Comparison of ENCODE assay signal across 1 cellular context in the genomic region with DNA sequence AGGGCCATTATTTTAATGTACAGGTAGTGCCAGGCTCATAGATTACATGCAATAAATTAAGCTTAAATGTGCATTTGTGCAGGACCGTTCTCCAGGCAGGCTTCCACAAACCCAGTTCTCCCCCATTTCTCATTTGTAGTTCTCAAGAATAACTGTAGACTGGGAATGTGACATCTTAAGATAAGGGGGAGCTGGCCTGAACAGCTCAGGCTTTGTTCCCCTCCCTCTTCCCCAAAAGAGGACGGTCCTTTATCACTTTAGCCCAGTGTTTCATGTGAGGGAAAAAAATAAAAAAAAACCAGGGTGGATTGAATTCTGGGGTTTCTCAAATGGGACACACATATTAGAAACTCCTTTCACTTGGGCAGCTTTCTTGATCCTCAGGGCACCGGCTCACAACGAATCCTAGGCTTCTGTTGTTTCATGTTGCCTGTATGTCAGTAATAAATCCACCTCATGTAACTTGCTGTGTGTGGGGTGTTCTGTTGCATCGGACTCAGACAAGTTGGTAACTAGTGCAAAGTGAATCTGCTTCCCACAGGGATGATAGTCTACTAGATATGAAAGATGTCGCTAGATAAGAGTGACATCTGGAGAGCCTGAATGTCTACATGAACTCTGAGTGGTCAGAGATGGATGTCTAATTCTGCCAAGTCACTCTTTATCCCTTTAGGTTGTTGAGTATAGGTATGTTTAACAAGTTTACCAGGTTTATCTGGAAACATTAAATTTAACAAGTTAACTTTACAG.
TF ChIP-seq lines count a peak whose summit lies in the region.

No MANE protein-coding gene starts in this region.

TF ChIP-seq in K562, 482 proteins besides CTCF, POLR2A, EP300 and RAD21 (continued from another document and continues in another):
- TF ChIP-seq, protein P1, sequence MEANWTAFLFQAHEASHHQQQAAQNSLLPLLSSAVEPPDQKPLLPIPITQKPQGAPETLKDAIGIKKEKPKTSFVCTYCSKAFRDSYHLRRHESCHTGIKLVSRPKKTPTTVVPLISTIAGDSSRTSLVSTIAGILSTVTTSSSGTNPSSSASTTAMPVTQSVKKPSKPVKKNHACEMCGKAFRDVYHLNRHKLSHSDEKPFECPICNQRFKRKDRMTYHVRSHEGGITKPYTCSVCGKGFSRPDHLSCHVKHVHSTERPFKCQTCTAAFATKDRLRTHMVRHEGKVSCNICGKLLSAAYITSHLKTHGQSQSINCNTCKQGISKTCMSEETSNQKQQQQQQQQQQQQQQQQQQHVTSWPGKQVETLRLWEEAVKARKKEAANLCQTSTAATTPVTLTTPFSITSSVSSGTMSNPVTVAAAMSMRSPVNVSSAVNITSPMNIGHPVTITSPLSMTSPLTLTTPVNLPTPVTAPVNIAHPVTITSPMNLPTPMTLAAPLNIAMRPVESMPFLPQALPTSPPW (CRISPR knock-in tag; IDR thresholded peaks at IDR 0.05), result peak; percentile 26; the same call in 1 of the 2 replicates
- TF ChIP-seq, protein P2, sequence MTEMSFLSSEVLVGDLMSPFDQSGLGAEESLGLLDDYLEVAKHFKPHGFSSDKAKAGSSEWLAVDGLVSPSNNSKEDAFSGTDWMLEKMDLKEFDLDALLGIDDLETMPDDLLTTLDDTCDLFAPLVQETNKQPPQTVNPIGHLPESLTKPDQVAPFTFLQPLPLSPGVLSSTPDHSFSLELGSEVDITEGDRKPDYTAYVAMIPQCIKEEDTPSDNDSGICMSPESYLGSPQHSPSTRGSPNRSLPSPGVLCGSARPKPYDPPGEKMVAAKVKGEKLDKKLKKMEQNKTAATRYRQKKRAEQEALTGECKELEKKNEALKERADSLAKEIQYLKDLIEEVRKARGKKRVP (CRISPR knock-in tag; IDR thresholded peaks at IDR 0.05), result no peak
- TF ChIP-seq ZNF551 (CRISPR knock-in tag; IDR thresholded peaks at IDR 0.05), result no peak
- no peak for TF ChIP-seq RHOXF2B (CRISPR knock-in tag; conservative IDR thresholded peaks at IDR 0.05)
- peak; percentile 53; the same call in 1 of the 2 replicates for TF ChIP-seq TCF7L2 (IDR thresholded peaks at IDR 0.05; ENCODE audit: low read depth, low read length)
- TF ChIP-seq MEF2A (IDR thresholded peaks at IDR 0.05; ENCODE audit: control insufficient read depth, low read depth, low read length), result no peak
- TF ChIP-seq, protein P3, sequence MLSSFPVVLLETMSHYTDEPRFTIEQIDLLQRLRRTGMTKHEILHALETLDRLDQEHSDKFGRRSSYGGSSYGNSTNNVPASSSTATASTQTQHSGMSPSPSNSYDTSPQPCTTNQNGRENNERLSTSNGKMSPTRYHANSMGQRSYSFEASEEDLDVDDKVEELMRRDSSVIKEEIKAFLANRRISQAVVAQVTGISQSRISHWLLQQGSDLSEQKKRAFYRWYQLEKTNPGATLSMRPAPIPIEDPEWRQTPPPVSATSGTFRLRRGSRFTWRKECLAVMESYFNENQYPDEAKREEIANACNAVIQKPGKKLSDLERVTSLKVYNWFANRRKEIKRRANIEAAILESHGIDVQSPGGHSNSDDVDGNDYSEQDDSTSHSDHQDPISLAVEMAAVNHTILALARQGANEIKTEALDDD (IDR thresholded peaks at IDR 0.05), result peak; percentile 94
- no peak for TF ChIP-seq SETDB1 (IDR thresholded peaks at IDR 0.05; ENCODE audit: low read length)
- TF ChIP-seq, protein P4, sequence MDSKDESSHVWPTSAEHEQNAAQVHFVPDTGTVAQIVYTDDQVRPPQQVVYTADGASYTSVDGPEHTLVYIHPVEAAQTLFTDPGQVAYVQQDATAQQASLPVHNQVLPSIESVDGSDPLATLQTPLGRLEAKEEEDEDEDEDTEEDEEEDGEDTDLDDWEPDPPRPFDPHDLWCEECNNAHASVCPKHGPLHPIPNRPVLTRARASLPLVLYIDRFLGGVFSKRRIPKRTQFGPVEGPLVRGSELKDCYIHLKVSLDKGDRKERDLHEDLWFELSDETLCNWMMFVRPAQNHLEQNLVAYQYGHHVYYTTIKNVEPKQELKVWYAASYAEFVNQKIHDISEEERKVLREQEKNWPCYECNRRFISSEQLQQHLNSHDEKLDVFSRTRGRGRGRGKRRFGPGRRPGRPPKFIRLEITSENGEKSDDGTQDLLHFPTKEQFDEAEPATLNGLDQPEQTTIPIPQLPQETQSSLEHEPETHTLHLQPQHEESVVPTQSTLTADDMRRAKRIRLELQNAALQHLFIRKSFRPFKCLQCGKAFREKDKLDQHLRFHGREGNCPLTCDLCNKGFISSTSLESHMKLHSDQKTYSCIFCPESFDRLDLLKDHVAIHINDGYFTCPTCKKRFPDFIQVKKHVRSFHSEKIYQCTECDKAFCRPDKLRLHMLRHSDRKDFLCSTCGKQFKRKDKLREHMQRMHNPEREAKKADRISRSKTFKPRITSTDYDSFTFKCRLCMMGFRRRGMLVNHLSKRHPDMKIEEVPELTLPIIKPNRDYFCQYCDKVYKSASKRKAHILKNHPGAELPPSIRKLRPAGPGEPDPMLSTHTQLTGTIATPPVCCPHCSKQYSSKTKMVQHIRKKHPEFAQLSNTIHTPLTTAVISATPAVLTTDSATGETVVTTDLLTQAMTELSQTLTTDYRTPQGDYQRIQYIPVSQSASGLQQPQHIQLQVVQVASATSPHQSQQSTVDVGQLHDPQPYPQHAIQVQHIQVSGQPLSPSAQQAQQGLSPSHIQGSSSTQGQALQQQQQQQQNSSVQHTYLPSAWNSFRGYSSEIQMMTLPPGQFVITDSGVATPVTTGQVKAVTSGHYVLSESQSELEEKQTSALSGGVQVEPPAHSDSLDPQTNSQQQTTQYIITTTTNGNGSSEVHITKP (IDR thresholded peaks at IDR 0.05; ENCODE audit: partially characterized antibody), result peak; percentile 95
- TF ChIP-seq PML (IDR thresholded peaks at IDR 0.05; ENCODE audit: low read length), result no peak
- TF ChIP-seq CXXC5 (CRISPR knock-in tag; IDR thresholded peaks at IDR 0.05), result no peak
- no peak for TF ChIP-seq ZNF778 (CRISPR knock-in tag; IDR thresholded peaks at IDR 0.05)
- peak; percentile 76 for TF ChIP-seq NFE2 (IDR thresholded peaks at IDR 0.05; ENCODE audit: low read depth)
- TF ChIP-seq POU5F1 (IDR thresholded peaks at IDR 0.05; ENCODE audit: borderline replicate concordance, low read depth, low read length, partially characterized antibody), result no peak
- TF ChIP-seq ETV1 (tag; conservative IDR thresholded peaks at IDR 0.05; ENCODE audit: low read depth), result no peak
- 0 out of 2 replicates have a peak, but pooled peaks have one; percentile 30 for TF ChIP-seq POLR2AphosphoS5 (IDR thresholded peaks at IDR 0.05; ENCODE audit: control insufficient read depth, insufficient read depth, low read depth, low read length)
- no peak for TF ChIP-seq CBX2 (IDR thresholded peaks at IDR 0.05; ENCODE audit: insufficient read depth, low read length, poor library complexity, severe bottlenecking)
- no peak for TF ChIP-seq ZNF507 (tag; conservative IDR thresholded peaks at IDR 0.05)
- TF ChIP-seq ZC3H11A (IDR thresholded peaks at IDR 0.05; ENCODE audit: low read depth, low read length), result no peak
- TF ChIP-seq TBP (optimal IDR thresholded peaks at IDR 0.05; ENCODE audit: low read depth, low read length), result no peak
- TF ChIP-seq, protein P5, sequence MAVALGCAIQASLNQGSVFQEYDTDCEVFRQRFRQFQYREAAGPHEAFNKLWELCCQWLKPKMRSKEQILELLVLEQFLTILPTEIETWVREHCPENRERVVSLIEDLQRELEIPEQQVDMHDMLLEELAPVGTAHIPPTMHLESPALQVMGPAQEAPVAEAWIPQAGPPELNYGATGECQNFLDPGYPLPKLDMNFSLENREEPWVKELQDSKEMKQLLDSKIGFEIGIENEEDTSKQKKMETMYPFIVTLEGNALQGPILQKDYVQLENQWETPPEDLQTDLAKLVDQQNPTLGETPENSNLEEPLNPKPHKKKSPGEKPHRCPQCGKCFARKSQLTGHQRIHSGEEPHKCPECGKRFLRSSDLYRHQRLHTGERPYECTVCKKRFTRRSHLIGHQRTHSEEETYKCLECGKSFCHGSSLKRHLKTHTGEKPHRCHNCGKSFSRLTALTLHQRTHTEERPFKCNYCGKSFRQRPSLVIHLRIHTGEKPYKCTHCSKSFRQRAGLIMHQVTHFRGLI (CRISPR knock-in tag; IDR thresholded peaks at IDR 0.05), result no peak
- TF ChIP-seq, protein P6, sequence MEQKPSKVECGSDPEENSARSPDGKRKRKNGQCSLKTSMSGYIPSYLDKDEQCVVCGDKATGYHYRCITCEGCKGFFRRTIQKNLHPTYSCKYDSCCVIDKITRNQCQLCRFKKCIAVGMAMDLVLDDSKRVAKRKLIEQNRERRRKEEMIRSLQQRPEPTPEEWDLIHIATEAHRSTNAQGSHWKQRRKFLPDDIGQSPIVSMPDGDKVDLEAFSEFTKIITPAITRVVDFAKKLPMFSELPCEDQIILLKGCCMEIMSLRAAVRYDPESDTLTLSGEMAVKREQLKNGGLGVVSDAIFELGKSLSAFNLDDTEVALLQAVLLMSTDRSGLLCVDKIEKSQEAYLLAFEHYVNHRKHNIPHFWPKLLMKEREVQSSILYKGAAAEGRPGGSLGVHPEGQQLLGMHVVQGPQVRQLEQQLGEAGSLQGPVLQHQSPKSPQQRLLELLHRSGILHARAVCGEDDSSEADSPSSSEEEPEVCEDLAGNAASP (IDR thresholded peaks at IDR 0.05), result no peak
- TF ChIP-seq NFATC3 (IDR thresholded peaks at IDR 0.05), result no peak
- no peak for TF ChIP-seq SMAD1 (IDR thresholded peaks at IDR 0.05; ENCODE audit: low read depth, low read length, partially characterized antibody)
- TF ChIP-seq, protein P7, sequence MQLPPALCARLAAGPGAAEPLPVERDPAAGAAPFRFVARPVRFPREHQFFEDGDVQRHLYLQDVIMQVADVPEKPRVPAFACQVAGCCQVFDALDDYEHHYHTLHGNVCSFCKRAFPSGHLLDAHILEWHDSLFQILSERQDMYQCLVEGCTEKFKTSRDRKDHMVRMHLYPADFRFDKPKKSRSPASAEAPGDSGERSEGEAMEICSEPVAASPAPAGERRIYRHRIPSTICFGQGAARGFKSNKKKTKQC (CRISPR knock-in tag; IDR thresholded peaks at IDR 0.05), result no peak
- TF ChIP-seq ZNF668 (CRISPR knock-in tag; IDR thresholded peaks at IDR 0.05), result no peak
- TF ChIP-seq HDAC2 (IDR thresholded peaks at IDR 0.05), result no peak
- TF ChIP-seq MAFF (IDR thresholded peaks at IDR 0.05; ENCODE audit: low read length), result no peak
- no peak for TF ChIP-seq JUNB (CRISPR knock-in tag; conservative IDR thresholded peaks at IDR 0.05)
- TF ChIP-seq RUNX1 (IDR thresholded peaks at IDR 0.05; ENCODE audit: low read depth), result no peak
- no peak for TF ChIP-seq ESRRB (CRISPR knock-in tag; IDR thresholded peaks at IDR 0.05; ENCODE audit: borderline replicate concordance)
- TF ChIP-seq, protein P8, sequence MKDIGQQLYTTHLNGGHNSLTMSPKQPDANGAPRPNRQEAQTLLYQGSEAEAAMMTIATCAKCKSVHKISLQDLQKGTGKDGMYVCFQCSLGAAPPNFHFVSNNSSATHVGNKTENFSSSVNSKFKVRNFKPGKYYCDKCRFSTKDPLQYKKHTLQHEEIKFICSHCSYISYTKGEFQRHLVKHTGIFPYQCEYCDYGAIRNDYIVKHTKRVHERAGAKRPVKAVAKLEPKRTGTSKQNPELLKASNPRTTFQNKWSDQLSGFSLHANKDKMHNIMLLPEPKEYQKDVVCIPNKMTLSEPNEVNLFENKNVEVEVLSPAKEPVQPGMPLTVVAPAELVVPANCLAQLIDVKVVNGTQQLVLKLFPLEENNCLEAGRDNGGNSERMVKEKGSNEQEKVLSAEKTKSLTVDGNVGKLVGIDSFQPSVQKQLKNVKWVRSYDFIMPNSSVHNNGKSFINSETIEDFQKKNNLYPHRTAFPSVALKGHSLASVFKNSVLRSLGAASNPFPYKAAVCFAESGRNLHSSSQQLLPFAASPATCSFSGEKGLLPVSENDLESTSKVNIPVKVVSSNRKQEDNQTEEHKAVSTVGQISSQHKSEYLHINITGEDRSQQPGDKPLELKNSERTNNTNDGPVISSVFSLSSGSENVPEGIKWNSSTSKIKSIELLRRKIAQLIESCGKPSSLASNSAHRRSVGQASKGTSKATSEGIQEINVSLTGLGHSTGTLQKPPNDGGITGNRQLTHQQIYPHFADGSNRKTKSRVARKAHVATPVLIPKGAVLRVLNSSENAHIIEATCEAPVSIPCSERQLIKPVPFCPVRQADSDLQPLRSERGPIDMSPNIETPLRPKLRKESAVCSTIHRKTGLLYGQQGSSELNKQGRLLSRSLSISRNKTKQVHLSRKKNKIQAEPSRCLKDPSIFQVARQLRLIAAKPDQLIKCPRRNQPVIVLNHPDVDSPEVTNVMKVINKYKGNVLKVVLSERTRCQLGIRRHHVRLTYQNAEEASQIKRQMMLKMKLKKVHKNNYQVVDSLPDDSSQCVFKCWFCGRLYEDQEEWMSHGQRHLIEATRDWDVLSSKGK (CRISPR knock-in tag; IDR thresholded peaks at IDR 0.05), result no peak
- no peak for TF ChIP-seq ZNF217 (CRISPR knock-in tag; IDR thresholded peaks at IDR 0.05)
- no peak for TF ChIP-seq CBX1 (IDR thresholded peaks at IDR 0.05; ENCODE audit: low read depth)
- TF ChIP-seq, protein P9, sequence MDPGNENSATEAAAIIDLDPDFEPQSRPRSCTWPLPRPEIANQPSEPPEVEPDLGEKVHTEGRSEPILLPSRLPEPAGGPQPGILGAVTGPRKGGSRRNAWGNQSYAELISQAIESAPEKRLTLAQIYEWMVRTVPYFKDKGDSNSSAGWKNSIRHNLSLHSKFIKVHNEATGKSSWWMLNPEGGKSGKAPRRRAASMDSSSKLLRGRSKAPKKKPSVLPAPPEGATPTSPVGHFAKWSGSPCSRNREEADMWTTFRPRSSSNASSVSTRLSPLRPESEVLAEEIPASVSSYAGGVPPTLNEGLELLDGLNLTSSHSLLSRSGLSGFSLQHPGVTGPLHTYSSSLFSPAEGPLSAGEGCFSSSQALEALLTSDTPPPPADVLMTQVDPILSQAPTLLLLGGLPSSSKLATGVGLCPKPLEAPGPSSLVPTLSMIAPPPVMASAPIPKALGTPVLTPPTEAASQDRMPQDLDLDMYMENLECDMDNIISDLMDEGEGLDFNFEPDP (CRISPR knock-in tag; IDR thresholded peaks at IDR 0.05), result no peak
- TF ChIP-seq JUND (IDR thresholded peaks at IDR 0.05; ENCODE audit: borderline replicate concordance, low read depth, low read length), result no peak
- no peak for TF ChIP-seq JUND (tag; IDR thresholded peaks at IDR 0.05; ENCODE audit: borderline replicate concordance, low read depth, low read length)
- no peak for TF ChIP-seq ZNF589 (CRISPR knock-in tag; IDR thresholded peaks at IDR 0.05; ENCODE audit: low read depth)
- no peak for TF ChIP-seq NUFIP1 (IDR thresholded peaks at IDR 0.05; ENCODE audit: partially characterized antibody)
- TF ChIP-seq NR3C1 (CRISPR knock-in tag; IDR thresholded peaks at IDR 0.05), result no peak
- no peak for TF ChIP-seq CAMTA2 (CRISPR knock-in tag; conservative IDR thresholded peaks at IDR 0.05)
- 0 out of 4 replicates have a peak, but pooled peaks of 1 of the 2 experiments have one; percentile 22 for TF ChIP-seq HDAC1 (IDR thresholded peaks at IDR 0.05)
- TF ChIP-seq CC2D1A (IDR thresholded peaks at IDR 0.05), result 0 out of 2 replicates have a peak, but pooled peaks have one; percentile 30
- no peak for TF ChIP-seq ZNF436 (CRISPR knock-in tag; IDR thresholded peaks at IDR 0.05)
- no peak for TF ChIP-seq XRCC5 (IDR thresholded peaks at IDR 0.05; ENCODE audit: low read depth, low read length)
- TF ChIP-seq ZNF24 (IDR thresholded peaks at IDR 0.05), result no peak
- TF ChIP-seq, protein P10, sequence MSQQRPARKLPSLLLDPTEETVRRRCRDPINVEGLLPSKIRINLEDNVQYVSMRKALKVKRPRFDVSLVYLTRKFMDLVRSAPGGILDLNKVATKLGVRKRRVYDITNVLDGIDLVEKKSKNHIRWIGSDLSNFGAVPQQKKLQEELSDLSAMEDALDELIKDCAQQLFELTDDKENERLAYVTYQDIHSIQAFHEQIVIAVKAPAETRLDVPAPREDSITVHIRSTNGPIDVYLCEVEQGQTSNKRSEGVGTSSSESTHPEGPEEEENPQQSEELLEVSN (IDR thresholded peaks at IDR 0.05; ENCODE audit: borderline replicate concordance in 1 of 2, extremely low read depth in 1 of 2, insufficient read depth in 1 of 2, insufficient read length in 1 of 2, low read depth in 1 of 2, low read length in 1 of 2, poor library complexity in 1 of 2, severe bottlenecking in 1 of 2), result no peak
- no peak for TF ChIP-seq RBFOX2 (IDR thresholded peaks at IDR 0.05; ENCODE audit: low read depth, low read length)
- TF ChIP-seq MCM3 (IDR thresholded peaks at IDR 0.05), result no peak
